1 cellular context compared by ENCODE assay signal in the genomic region with DNA sequence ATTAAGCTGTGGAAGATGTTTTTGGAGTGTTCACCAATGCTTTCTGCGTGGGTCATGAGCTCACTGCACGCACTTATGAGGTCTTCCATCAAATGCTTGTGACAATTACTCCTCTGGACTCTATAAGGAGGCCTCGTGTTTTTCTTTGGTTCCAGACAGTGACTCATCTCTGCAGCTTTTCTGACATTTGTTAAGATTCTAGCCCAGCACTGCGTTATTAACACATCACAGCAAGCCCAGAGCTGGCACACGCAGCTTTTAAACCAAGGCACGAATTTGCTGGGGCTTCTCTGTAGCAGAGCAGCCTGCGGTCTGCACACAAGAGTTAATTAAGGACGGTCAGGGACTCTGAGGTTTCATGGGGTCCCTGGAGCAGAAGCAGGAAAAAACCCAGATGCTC.
A peak's percentile ranks its signal among the peaks of the same experiment; 100 is the strongest.
TF ChIP-seq lines count a peak whose summit lies in the region.

No MANE protein-coding gene starts in this region.

TF ChIP-seq in HEK293, 187 proteins besides CTCF, POLR2A, EP300 and RAD21 (continued from another document):
- TF ChIP-seq ZNF585B (tag by site-specific recombination; IDR thresholded peaks at IDR 0.05): no peak
- no peak for TF ChIP-seq GFI1B (tag by site-specific recombination; IDR thresholded peaks at IDR 0.05)
- TF ChIP-seq ZNF548 (tag by site-specific recombination; IDR thresholded peaks at IDR 0.05): no peak
- no peak for TF ChIP-seq ZNF571 (tag by site-specific recombination; IDR thresholded peaks at IDR 0.05)
- peak; percentile 75 for TF ChIP-seq ZNF629 (tag by site-specific recombination; IDR thresholded peaks at IDR 0.05)
- TF ChIP-seq YY1 (tag by site-specific recombination; IDR thresholded peaks at IDR 0.05): no peak
- no peak for TF ChIP-seq ZNF610 (tag by site-specific recombination; IDR thresholded peaks at IDR 0.05; ENCODE audit: borderline replicate concordance)
- no peak for TF ChIP-seq ZNF174 (tag by site-specific recombination; IDR thresholded peaks at IDR 0.05)
